ENCODE assay signal across 21 cellular contexts in the genomic region with DNA sequence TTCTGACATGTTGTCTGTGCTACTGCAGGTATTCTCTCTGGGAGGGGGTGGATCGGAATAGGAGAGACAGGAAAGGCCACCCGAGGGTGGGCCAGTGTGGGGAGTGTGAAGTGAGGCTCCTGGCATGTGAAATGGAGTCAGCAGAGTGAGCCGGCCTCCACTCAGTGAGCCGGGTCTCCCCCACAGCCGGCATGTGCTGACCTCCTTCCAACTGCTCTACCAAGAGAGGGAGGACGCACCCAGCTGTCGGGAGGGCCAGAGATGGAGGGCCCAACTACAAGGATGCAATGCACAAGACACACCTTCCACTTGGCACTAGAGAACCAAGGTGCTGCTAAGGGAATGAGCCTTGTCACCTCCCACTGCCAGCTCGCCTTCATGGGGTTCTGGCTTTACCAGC. TPM values are rescaled to one million over a fixed set of nuclear protein-coding genes. Genes with fewer than 3 reads are reported as not detected.
DNase-seq lines count a peak whose midpoint lies in the region; ATAC-seq and TF ChIP-seq lines count a peak whose summit lies in the region.
"Had no signal": no experiment of that assay in that cellular context is flagged by ENCODE, and none has a peak within 500 bp of the region (broad histone marks: within the 10 kb centered on the region; RNA-seq: fewer than 3 reads in every experiment).

No MANE protein-coding gene starts in this region.

- intact Hi-C loops in dorsolateral prefrontal cortex (cut with DNase I) = loop anchor here in 1 of 2 donors (5.0 kb wide), 1 partner anchor 130 kb away; no protein-coding TSS in a partner anchor

- DNase-seq in RWPE2 (ENCODE audit: low spot score) (no peak), dorsolateral prefrontal cortex (peak in 2 of 10 donors; percentile 40 to 65), osteocyte (ENCODE audit: extremely low spot score, unreplicated experiment) (no peak), DMS53 treated with DMSO at 0.1 percent for 48 hours (lab: John Stamatoyannopoulos, UW; ENCODE audit: unreplicated experiment) (no peak), NCI-H82 treated with DMSO at 0.1 percent for 48 hours (lab: John Stamatoyannopoulos, UW; ENCODE audit: unreplicated experiment) (no peak)
- DNase-seq: colonic mucosa; GDM1; H7; naive thymus-derived CD4-positive, alpha-beta T cell; NCI-H2227 treated with DMSO at 0.1 percent for 48 hours; ovary; T-helper 2 cell; upper lobe of left lung had no signal

- H3K9me3 Mint-ChIP-seq in osteocyte (ENCODE audit: unreplicated experiment) = no peaks in the 10 kb centered on the region
- H3K9me3 Mint-ChIP-seq: activated T-helper 17 cell treated with anti-CD3 and anti-CD28 coated beads, Interleukin-2, amount 50 U/mL, for 72 hours had no signal

- peaks cover 18% of the 10 kb centered on the region for H3K9me3 ChIP-seq in DOHH2 (ENCODE audit: control insufficient read depth, insufficient read depth, low read length)
- H3K9me3 ChIP-seq in RWPE2 (ENCODE audit: severe bottlenecking) = no peaks in the 10 kb centered on the region
- H3K9me3 ChIP-seq: body of pancreas, colonic mucosa, ovary, right atrium auricular region, upper lobe of left lung had no signal

- no peaks in the 10 kb centered on the region for H3K27me3 Mint-ChIP-seq in osteocyte (ENCODE audit: unreplicated experiment)
- H3K27me3 Mint-ChIP-seq: activated naive CD8-positive, alpha-beta T cell; activated T-helper 17 cell treated with anti-CD3 and anti-CD28 coated beads, Interleukin-2, amount 50 U/mL, for 72 hours had no signal

- H3K4me1 ChIP-seq in DOHH2 (ENCODE audit: control insufficient read depth, low read length) (peaks cover 67% of the 10 kb centered on the region), RWPE2 (ENCODE audit: insufficient read depth, poor library complexity, severe bottlenecking) (peaks cover 7% of the 10 kb centered on the region)
- H3K4me1 ChIP-seq: body of pancreas, colonic mucosa, SJSA1, upper lobe of left lung had no signal

- no peak overlapping the region for H3K27ac ChIP-seq in DOHH2 (ENCODE audit: low read depth, low read length)
- H3K27ac ChIP-seq in RWPE2 (ENCODE audit: poor library complexity, severe bottlenecking) = no peak overlapping the region
- H3K27ac ChIP-seq in dorsolateral prefrontal cortex = peak overlapping the region in 58 of 59 donors; percentile 75 to 99 (median 93)
- H3K27ac ChIP-seq: body of pancreas, colonic mucosa, ovary, SJSA1, upper lobe of left lung had no signal

- peaks cover 10% of the 10 kb centered on the region for H3K36me3 Mint-ChIP-seq in osteocyte (ENCODE audit: unreplicated experiment)

- H3K9me2 ChIP-seq in DOHH2 (replicated peaks; ENCODE audit: control insufficient read depth, low read length) = no peaks in the 10 kb centered on the region

- peak overlapping the region; percentile 77 for H3K27ac Mint-ChIP-seq in osteocyte (ENCODE audit: unreplicated experiment)
- H3K27ac Mint-ChIP-seq: activated naive CD8-positive, alpha-beta T cell; activated T-helper 17 cell treated with anti-CD3 and anti-CD28 coated beads, Interleukin-2, amount 50 U/mL, for 72 hours had no signal

- no peaks in the 10 kb centered on the region for H4K20me1 ChIP-seq in DOHH2 (ENCODE audit: control insufficient read depth, insufficient read depth, low read depth, low read length)

- H3F3A ChIP-seq in DOHH2 (ENCODE audit: control insufficient read depth, insufficient read depth) = peaks cover 22% of the 10 kb centered on the region

- TF ChIP-seq CTCF in DOHH2 (IDR thresholded peaks at IDR 0.05; ENCODE audit: low read depth, low read length, poor library complexity, severe bottlenecking) (no peak), RWPE2 (IDR thresholded peaks at IDR 0.05; ENCODE audit: poor library complexity, severe bottlenecking) (no peak), dorsolateral prefrontal cortex (IDR thresholded peaks at IDR 0.05 in 54 of 56, conservative IDR thresholded peaks at IDR 0.05 in 2 of 56; ENCODE audit: low read depth in 1 of 56, partially characterized antibody in 56 of 56) (no peak), osteocyte (IDR thresholded peaks at IDR 0.05) (no peak)

- H3K4me1 Mint-ChIP-seq in osteocyte (ENCODE audit: unreplicated experiment) = peaks cover 24% of the 10 kb centered on the region
- H3K4me1 Mint-ChIP-seq: activated T-helper 17 cell treated with anti-CD3 and anti-CD28 coated beads, Interleukin-2, amount 50 U/mL, for 72 hours had no signal

- H3K79me2 ChIP-seq in DOHH2 (ENCODE audit: control insufficient read depth, low read length) = peaks cover 37% of the 10 kb centered on the region

- H3K27me3 ChIP-seq in DOHH2 (ENCODE audit: control insufficient read depth, low read length) = no peaks in the 10 kb centered on the region
- no peaks in the 10 kb centered on the region for H3K27me3 ChIP-seq in RWPE2 (ENCODE audit: insufficient read depth, poor library complexity, severe bottlenecking)
- no peaks in the 10 kb centered on the region for H3K27me3 ChIP-seq in dorsolateral prefrontal cortex
- H3K27me3 ChIP-seq: body of pancreas, colonic mucosa, ovary, right atrium auricular region, SJSA1, upper lobe of left lung had no signal

- H3K4me3 Mint-ChIP-seq in osteocyte (ENCODE audit: unreplicated experiment) = no peak overlapping the region
- H3K4me3 Mint-ChIP-seq: activated naive CD8-positive, alpha-beta T cell; activated T-helper 17 cell treated with anti-CD3 and anti-CD28 coated beads, Interleukin-2, amount 50 U/mL, for 72 hours had no signal

- H3K36me3 ChIP-seq in DOHH2 (ENCODE audit: control insufficient read depth, low read length) = peaks cover 37% of the 10 kb centered on the region
- H3K36me3 ChIP-seq in RWPE2 (ENCODE audit: low read depth) = peaks cover 27% of the 10 kb centered on the region
- H3K36me3 ChIP-seq: colonic mucosa, ovary, right atrium auricular region, SJSA1 had no signal

- H3K4me3 ChIP-seq in DOHH2 (ENCODE audit: low read length) (peak overlapping the region; percentile 81), RWPE2 (ENCODE audit: severe bottlenecking) (no peak overlapping the region), dorsolateral prefrontal cortex (no peak overlapping the region)
- H3K4me3 ChIP-seq: body of pancreas, colonic mucosa, ovary, right atrium auricular region, SJSA1, upper lobe of left lung had no signal

- ATAC-seq in RWPE2 (ENCODE audit: low read depth) = peak; percentile 30; the same call in 2 of the 3 replicates
- ATAC-seq in HG03469 (IDR thresholded peaks at IDR 0.05; ENCODE audit: unreplicated experiment) = no peak
- ATAC-seq: activated T-helper 17 cell treated with anti-CD3 and anti-CD28 coated beads, Interleukin-2, amount 50 U/mL, for 72 hours; naive thymus-derived CD4-positive, alpha-beta T cell; Panc1 had no signal

- peak overlapping the region; percentile 97 for H3K4me2 ChIP-seq in DOHH2 (ENCODE audit: low read length)

RNA-seq across cellular contexts. Expression of a gene that starts 28.2 kb away (rescaled TPM):
- total RNA-seq in dorsolateral prefrontal cortex (100 to 1,000 TPM; 260 to 770 (median 557) TPM), osteocyte (179 and 187 TPM in 2 replicates)

RNA-seq across cellular contexts. Expression of a gene that starts 58.1 kb away (rescaled TPM):
- total RNA-seq in dorsolateral prefrontal cortex (10 to 100 TPM; 29.4 to 65.5 (median 43.4) TPM), osteocyte (27.6 and 30.4 TPM in 2 replicates)

Comparison
In these comparisons a context has a peak if more than half of its experiments do, and no peak if none do; other contexts are left out.
1. H3K27ac ChIP-seq: peak in dorsolateral prefrontal cortex (58 of 59); none in DOHH2 (single experiment) and RWPE2 (single experiment).